In genomic region chrX:124388562-124388961, GRCh38 we compare ENCODE assay signal across 8 cellular contexts. TPM values are rescaled to one million over a fixed set of nuclear protein-coding genes. Genes with fewer than 3 reads are reported as not detected.
DNase-seq lines count a peak whose midpoint lies in the region; ATAC-seq and TF ChIP-seq lines count a peak whose summit lies in the region.

No MANE protein-coding gene starts in this region.

- H3K9me3 ChIP-seq in Loucy (ENCODE audit: insufficient read depth, low read depth, low read length) (no peaks in the 10 kb centered on the region), SJCRH30 (replicated peaks) (no peaks in the 10 kb centered on the region)

- H3K4me2 ChIP-seq in Loucy (ENCODE audit: low read depth, low read length, poor library complexity, severe bottlenecking), result no peak overlapping the region

- TF ChIP-seq CTCF in Loucy (conservative IDR thresholded peaks at IDR 0.05; ENCODE audit: low read length), result peak; percentile 53

- H3K9me2 ChIP-seq in Loucy (replicated peaks; ENCODE audit: low read depth, low read length), result no peaks in the 10 kb centered on the region

- H3K27me3 ChIP-seq in Loucy (ENCODE audit: insufficient read depth, low read length, poor library complexity, severe bottlenecking), result no peaks in the 10 kb centered on the region
- H3K27me3 ChIP-seq in SJCRH30, result no peaks in the 10 kb centered on the region

- H3K79me2 ChIP-seq in Loucy (ENCODE audit: insufficient read depth, low read length), result no peaks in the 10 kb centered on the region

- H3K36me3 ChIP-seq in Loucy (ENCODE audit: insufficient read depth, low read length), result no peaks in the 10 kb centered on the region
- no peaks in the 10 kb centered on the region for H3K36me3 ChIP-seq in SJCRH30

- H3K4me1 ChIP-seq in Loucy (ENCODE audit: insufficient read depth, low read length, poor library complexity, severe bottlenecking) (peaks cover 42% of the 10 kb centered on the region), SJCRH30 (no peaks in the 10 kb centered on the region)

- H3K27ac ChIP-seq in SJCRH30, result no peak overlapping the region

- H3F3A ChIP-seq in Loucy (ENCODE audit: low read depth), result peaks cover 10% of the 10 kb centered on the region; the same call in 1 of the 2 replicates

- H2AFZ ChIP-seq in Loucy (ENCODE audit: low read length), result no peak overlapping the region

- H4K20me1 ChIP-seq in Loucy (ENCODE audit: insufficient read depth, low read length, poor library complexity, severe bottlenecking), result no peaks in the 10 kb centered on the region

- peak; percentile 13 for DNase-seq in DMS 273 treated with DMSO at 0.1 percent for 48 hours (lab: John Stamatoyannopoulos, UW)
- peak; percentile 48 to 81 for DNase-seq in SJCRH30
- peak; percentile 2 to 26 (median 15) for DNase-seq in activated naive CD4-positive, alpha-beta T cell (lab: John Stamatoyannopoulos, UW)
- peak; percentile 4 for DNase-seq in glomerular endothelial cell (ENCODE audit: extremely low read depth, low read depth, low spot score)
- peak; percentile 37 for DNase-seq in renal cortical epithelial cell (ENCODE audit: low read depth)
- no peak for DNase-seq in T1000 (lab: John Stamatoyannopoulos, UW)

- peak; percentile 60 for ATAC-seq in GM21528 (IDR thresholded peaks at IDR 0.05; ENCODE audit: low FRiP score, unreplicated experiment)

- H3K9ac ChIP-seq in Loucy (ENCODE audit: low read depth, low read length, poor library complexity, severe bottlenecking), result peak overlapping the region; percentile 46

- H3K4me3 ChIP-seq in Loucy (ENCODE audit: low read length, poor library complexity, severe bottlenecking) (no peak overlapping the region), SJCRH30 (no peak overlapping the region)

RNA-seq across cellular contexts. Expression of gene SH2D1A, which starts 42.2 kb away (rescaled TPM):
- not detected in 2 replicates for total RNA-seq in SJCRH30 (2014; rRNA removed; shearing (Covaris generic))
- total RNA-seq in glomerular endothelial cell, result not detected in 2 replicates
- total RNA-seq in renal cortical epithelial cell, result not detected in 2 replicates

RNA-seq across cellular contexts. Expression of gene TEX13D, which starts 56.1 kb away (rescaled TPM):
- total RNA-seq in SJCRH30 (2014; rRNA removed; shearing (Covaris generic)), result not detected in 2 replicates
- total RNA-seq in glomerular endothelial cell (not detected in 2 replicates), renal cortical epithelial cell (not detected in 2 replicates)
